In the genomic region with DNA sequence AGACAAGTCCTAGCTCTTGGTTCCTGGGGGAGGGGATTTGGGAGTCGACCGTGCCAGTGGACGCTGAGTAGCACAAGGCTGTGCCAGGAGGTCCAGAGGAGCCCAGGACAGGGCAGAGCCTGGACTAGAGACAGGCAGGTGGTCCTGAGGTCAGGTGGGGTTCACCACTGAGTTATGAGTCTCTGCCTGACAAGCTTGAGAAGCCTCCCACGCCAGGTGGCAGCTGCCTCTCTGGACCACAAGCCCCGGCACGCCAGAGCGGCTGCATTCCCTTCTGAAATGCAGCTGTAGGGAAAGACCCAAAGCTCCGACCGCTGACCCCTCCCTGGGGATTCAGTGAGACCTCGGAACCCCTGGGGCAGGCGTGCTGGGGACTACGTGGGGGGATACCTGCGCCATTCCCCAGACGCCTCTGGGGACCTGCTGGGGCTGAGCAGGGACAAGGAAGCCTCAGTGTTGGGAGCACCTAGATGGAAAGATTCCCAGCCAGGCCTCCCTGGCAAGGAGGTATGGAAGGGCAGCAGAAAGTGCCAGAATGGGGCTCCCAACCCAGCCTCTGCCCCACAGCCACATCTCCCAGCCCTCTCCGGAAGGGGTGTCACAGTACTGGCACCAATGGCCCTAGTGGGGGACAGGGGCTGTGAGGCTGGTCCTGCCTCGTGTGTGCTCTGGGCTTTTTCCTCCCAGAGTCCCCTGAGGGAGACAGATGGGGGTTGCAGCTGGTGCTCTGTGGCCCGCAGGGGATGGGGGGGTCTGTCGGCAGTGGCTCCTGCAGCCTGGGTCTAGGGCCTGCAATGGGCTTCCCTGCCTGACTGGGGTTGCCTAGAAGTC, we compare ENCODE assay signal across 1 cellular context.
TF ChIP-seq lines count a peak whose summit lies in the region.

No MANE protein-coding gene starts in this region.

TF ChIP-seq in GM12878, 131 proteins besides CTCF, POLR2A, EP300 and RAD21 (continued from another document and continues in another):
- TF ChIP-seq NRF1 (conservative IDR thresholded peaks at IDR 0.05; ENCODE audit: low read depth, low read length) (no peak), SREBF2 (IDR thresholded peaks at IDR 0.05; ENCODE audit: low read length) (no peak), HDAC2 (IDR thresholded peaks at IDR 0.05) (no peak), CBFB (IDR thresholded peaks at IDR 0.05; ENCODE audit: low read depth) (no peak), ZNF622 (IDR thresholded peaks at IDR 0.05) (no peak), SMAD1 (IDR thresholded peaks at IDR 0.05; ENCODE audit: low read depth, partially characterized antibody) (no peak), SIX5 (IDR thresholded peaks at IDR 0.05; ENCODE audit: low read depth, low read length, severe bottlenecking) (no peak), IKZF1 (conservative IDR thresholded peaks at IDR 0.05) (peak; percentile 96), TCF12 (IDR thresholded peaks at IDR 0.05; ENCODE audit: low read depth, low read length) (peak; percentile 100), ASH2L (IDR thresholded peaks at IDR 0.05; ENCODE audit: borderline replicate concordance, low read depth) (no peak), ZZZ3 (IDR thresholded peaks at IDR 0.05; ENCODE audit: control insufficient read depth, insufficient read length, low read depth) (no peak), PAX8 (IDR thresholded peaks at IDR 0.05) (no peak), NR2C1 (IDR thresholded peaks at IDR 0.05) (no peak), FOS (IDR thresholded peaks at IDR 0.05; ENCODE audit: borderline replicate concordance, extremely low read depth, insufficient read length) (no peak), CHD4 (IDR thresholded peaks at IDR 0.05) (no peak), SREBF1 (IDR thresholded peaks at IDR 0.05; ENCODE audit: low read length) (no peak), SMAD5 (IDR thresholded peaks at IDR 0.05; ENCODE audit: low read depth) (no peak), MEF2B (IDR thresholded peaks at IDR 0.05; ENCODE audit: partially characterized antibody, poor library complexity, severe bottlenecking) (peak; percentile 97), RFX5 (IDR thresholded peaks at IDR 0.05; ENCODE audit: low read depth, low read length) (no peak), CREB1 (IDR thresholded peaks at IDR 0.05; ENCODE audit: low read depth) (no peak), ATF7 (IDR thresholded peaks at IDR 0.05; ENCODE audit: low read depth) (0 out of 2 replicates have a peak, but pooled peaks have one; percentile 22)
- TF ChIP-seq, protein P1, sequence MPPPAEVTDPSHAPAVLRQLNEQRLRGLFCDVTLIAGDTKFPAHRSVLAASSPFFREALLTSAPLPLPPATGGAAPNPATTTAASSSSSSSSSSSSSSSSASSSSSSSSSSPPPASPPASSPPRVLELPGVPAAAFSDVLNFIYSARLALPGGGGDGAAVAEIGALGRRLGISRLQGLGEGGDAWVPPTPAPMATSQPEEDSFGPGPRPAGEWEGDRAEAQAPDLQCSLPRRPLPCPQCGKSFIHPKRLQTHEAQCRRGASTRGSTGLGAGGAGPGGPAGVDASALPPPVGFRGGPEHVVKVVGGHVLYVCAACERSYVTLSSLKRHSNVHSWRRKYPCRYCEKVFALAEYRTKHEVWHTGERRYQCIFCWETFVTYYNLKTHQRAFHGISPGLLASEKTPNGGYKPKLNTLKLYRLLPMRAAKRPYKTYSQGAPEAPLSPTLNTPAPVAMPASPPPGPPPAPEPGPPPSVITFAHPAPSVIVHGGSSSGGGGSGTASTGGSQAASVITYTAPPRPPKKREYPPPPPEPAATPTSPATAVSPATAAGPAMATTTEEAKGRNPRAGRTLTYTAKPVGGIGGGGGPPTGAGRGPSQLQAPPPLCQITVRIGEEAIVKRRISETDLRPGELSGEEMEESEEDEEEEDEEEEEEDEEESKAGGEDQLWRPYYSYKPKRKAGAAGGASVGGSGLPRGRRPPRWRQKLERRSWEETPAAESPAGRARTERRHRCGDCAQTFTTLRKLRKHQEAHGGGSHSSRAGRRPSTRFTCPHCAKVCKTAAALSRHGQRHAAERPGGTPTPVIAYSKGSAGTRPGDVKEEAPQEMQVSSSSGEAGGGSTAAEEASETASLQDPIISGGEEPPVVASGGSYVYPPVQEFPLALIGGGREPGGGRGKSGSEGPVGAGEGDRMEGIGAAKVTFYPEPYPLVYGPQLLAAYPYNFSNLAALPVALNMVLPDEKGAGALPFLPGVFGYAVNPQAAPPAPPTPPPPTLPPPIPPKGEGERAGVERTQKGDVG (CRISPR knock-in tag; IDR thresholded peaks at IDR 0.05), result no peak
- TF ChIP-seq, protein P2, sequence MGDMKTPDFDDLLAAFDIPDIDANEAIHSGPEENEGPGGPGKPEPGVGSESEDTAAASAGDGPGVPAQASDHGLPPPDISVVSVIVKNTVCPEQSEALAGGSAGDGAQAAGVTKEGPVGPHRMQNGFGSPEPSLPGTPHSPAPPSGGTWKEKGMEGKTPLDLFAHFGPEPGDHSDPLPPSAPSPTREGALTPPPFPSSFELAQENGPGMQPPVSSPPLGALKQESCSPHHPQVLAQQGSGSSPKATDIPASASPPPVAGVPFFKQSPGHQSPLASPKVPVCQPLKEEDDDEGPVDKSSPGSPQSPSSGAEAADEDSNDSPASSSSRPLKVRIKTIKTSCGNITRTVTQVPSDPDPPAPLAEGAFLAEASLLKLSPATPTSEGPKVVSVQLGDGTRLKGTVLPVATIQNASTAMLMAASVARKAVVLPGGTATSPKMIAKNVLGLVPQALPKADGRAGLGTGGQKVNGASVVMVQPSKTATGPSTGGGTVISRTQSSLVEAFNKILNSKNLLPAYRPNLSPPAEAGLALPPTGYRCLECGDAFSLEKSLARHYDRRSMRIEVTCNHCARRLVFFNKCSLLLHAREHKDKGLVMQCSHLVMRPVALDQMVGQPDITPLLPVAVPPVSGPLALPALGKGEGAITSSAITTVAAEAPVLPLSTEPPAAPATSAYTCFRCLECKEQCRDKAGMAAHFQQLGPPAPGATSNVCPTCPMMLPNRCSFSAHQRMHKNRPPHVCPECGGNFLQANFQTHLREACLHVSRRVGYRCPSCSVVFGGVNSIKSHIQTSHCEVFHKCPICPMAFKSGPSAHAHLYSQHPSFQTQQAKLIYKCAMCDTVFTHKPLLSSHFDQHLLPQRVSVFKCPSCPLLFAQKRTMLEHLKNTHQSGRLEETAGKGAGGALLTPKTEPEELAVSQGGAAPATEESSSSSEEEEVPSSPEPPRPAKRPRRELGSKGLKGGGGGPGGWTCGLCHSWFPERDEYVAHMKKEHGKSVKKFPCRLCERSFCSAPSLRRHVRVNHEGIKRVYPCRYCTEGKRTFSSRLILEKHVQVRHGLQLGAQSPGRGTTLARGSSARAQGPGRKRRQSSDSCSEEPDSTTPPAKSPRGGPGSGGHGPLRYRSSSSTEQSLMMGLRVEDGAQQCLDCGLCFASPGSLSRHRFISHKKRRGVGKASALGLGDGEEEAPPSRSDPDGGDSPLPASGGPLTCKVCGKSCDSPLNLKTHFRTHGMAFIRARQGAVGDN (IDR thresholded peaks at IDR 0.05), result no peak
- TF ChIP-seq, protein P3, sequence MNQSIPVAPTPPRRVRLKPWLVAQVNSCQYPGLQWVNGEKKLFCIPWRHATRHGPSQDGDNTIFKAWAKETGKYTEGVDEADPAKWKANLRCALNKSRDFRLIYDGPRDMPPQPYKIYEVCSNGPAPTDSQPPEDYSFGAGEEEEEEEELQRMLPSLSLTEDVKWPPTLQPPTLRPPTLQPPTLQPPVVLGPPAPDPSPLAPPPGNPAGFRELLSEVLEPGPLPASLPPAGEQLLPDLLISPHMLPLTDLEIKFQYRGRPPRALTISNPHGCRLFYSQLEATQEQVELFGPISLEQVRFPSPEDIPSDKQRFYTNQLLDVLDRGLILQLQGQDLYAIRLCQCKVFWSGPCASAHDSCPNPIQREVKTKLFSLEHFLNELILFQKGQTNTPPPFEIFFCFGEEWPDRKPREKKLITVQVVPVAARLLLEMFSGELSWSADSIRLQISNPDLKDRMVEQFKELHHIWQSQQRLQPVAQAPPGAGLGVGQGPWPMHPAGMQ (IDR thresholded peaks at IDR 0.05; ENCODE audit: borderline replicate concordance), result no peak
- TF ChIP-seq, protein P4, sequence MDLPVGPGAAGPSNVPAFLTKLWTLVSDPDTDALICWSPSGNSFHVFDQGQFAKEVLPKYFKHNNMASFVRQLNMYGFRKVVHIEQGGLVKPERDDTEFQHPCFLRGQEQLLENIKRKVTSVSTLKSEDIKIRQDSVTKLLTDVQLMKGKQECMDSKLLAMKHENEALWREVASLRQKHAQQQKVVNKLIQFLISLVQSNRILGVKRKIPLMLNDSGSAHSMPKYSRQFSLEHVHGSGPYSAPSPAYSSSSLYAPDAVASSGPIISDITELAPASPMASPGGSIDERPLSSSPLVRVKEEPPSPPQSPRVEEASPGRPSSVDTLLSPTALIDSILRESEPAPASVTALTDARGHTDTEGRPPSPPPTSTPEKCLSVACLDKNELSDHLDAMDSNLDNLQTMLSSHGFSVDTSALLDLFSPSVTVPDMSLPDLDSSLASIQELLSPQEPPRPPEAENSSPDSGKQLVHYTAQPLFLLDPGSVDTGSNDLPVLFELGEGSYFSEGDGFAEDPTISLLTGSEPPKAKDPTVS (IDR thresholded peaks at IDR 0.05; ENCODE audit: low read depth, low read length), result no peak
- TF ChIP-seq, protein P5, sequence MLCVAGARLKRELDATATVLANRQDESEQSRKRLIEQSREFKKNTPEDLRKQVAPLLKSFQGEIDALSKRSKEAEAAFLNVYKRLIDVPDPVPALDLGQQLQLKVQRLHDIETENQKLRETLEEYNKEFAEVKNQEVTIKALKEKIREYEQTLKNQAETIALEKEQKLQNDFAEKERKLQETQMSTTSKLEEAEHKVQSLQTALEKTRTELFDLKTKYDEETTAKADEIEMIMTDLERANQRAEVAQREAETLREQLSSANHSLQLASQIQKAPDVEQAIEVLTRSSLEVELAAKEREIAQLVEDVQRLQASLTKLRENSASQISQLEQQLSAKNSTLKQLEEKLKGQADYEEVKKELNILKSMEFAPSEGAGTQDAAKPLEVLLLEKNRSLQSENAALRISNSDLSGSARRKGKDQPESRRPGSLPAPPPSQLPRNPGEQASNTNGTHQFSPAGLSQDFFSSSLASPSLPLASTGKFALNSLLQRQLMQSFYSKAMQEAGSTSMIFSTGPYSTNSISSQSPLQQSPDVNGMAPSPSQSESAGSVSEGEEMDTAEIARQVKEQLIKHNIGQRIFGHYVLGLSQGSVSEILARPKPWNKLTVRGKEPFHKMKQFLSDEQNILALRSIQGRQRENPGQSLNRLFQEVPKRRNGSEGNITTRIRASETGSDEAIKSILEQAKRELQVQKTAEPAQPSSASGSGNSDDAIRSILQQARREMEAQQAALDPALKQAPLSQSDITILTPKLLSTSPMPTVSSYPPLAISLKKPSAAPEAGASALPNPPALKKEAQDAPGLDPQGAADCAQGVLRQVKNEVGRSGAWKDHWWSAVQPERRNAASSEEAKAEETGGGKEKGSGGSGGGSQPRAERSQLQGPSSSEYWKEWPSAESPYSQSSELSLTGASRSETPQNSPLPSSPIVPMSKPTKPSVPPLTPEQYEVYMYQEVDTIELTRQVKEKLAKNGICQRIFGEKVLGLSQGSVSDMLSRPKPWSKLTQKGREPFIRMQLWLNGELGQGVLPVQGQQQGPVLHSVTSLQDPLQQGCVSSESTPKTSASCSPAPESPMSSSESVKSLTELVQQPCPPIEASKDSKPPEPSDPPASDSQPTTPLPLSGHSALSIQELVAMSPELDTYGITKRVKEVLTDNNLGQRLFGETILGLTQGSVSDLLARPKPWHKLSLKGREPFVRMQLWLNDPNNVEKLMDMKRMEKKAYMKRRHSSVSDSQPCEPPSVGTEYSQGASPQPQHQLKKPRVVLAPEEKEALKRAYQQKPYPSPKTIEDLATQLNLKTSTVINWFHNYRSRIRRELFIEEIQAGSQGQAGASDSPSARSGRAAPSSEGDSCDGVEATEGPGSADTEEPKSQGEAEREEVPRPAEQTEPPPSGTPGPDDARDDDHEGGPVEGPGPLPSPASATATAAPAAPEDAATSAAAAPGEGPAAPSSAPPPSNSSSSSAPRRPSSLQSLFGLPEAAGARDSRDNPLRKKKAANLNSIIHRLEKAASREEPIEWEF (IDR thresholded peaks at IDR 0.05; ENCODE audit: insufficient replicate concordance, low read depth, low read length), result no peak
- TF ChIP-seq, protein P6, sequence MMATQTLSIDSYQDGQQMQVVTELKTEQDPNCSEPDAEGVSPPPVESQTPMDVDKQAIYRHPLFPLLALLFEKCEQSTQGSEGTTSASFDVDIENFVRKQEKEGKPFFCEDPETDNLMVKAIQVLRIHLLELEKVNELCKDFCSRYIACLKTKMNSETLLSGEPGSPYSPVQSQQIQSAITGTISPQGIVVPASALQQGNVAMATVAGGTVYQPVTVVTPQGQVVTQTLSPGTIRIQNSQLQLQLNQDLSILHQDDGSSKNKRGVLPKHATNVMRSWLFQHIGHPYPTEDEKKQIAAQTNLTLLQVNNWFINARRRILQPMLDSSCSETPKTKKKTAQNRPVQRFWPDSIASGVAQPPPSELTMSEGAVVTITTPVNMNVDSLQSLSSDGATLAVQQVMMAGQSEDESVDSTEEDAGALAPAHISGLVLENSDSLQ (IDR thresholded peaks at IDR 0.05), result peak; percentile 49; the same call in 1 of the 2 replicates
- TF ChIP-seq, protein P7, sequence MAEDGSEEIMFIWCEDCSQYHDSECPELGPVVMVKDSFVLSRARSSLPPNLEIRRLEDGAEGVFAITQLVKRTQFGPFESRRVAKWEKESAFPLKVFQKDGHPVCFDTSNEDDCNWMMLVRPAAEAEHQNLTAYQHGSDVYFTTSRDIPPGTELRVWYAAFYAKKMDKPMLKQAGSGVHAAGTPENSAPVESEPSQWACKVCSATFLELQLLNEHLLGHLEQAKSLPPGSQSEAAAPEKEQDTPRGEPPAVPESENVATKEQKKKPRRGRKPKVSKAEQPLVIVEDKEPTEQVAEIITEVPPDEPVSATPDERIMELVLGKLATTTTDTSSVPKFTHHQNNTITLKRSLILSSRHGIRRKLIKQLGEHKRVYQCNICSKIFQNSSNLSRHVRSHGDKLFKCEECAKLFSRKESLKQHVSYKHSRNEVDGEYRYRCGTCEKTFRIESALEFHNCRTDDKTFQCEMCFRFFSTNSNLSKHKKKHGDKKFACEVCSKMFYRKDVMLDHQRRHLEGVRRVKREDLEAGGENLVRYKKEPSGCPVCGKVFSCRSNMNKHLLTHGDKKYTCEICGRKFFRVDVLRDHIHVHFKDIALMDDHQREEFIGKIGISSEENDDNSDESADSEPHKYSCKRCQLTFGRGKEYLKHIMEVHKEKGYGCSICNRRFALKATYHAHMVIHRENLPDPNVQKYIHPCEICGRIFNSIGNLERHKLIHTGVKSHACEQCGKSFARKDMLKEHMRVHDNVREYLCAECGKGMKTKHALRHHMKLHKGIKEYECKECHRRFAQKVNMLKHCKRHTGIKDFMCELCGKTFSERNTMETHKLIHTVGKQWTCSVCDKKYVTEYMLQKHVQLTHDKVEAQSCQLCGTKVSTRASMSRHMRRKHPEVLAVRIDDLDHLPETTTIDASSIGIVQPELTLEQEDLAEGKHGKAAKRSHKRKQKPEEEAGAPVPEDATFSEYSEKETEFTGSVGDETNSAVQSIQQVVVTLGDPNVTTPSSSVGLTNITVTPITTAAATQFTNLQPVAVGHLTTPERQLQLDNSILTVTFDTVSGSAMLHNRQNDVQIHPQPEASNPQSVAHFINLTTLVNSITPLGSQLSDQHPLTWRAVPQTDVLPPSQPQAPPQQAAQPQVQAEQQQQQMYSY (CRISPR knock-in tag; IDR thresholded peaks at IDR 0.05), result no peak
